Comparison of ENCODE assay signal across 11 cellular contexts in the genomic region with DNA sequence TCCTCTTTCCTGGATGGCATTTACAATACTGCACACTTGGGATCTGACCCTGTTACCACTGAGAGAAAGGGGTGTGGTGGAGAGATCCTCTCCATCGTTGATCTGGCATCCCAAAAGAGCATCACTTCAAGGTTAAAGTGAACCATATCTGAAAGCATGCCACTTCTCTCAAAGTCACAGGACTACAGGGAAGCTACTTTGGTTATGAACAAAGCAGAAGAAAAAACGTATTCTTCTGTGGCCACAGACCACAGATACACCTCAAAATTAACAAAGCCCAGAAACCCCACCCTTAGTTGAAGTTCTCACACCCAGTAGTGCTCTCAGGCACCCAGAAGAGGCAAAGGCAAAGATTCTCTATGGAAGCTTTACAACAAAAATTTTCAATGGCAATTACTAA.
DNase-seq lines count a peak whose midpoint lies in the region; ATAC-seq and TF ChIP-seq lines count a peak whose summit lies in the region.
"Had no signal": no experiment of that assay in that cellular context is flagged by ENCODE, and none has a peak within 500 bp of the region (broad histone marks: within the 10 kb centered on the region; RNA-seq: fewer than 3 reads in every experiment).

No MANE protein-coding gene starts in this region.

- intact Hi-C loops in vagina (cut with DNase I) (no loop called here), psoas muscle (cut with DNase I) (no loop called here)

- ATAC-seq in GM18517 (IDR thresholded peaks at IDR 0.05; ENCODE audit: unreplicated experiment) (peak; percentile 67), GM21526 (IDR thresholded peaks at IDR 0.05; ENCODE audit: low FRiP score, unreplicated experiment) (peak; percentile 80), HG03354 (IDR thresholded peaks at IDR 0.05; ENCODE audit: poor library complexity, severe bottlenecking, unreplicated experiment) (peak; percentile 50), memory B cell (ENCODE audit: low read depth) (peak; percentile 69), HG03439 (IDR thresholded peaks at IDR 0.05; ENCODE audit: unreplicated experiment) (no peak), psoas muscle (no peak)

- H3K4me1 ChIP-seq in vagina (no peaks in the 10 kb centered on the region), psoas muscle (no peaks in the 10 kb centered on the region)

- no peaks in the 10 kb centered on the region for H3K9me3 ChIP-seq in vagina
- H3K9me3 ChIP-seq in psoas muscle = peaks cover 3% of the 10 kb centered on the region
- H3K9me3 ChIP-seq: lower lobe of right lung had no signal

- no peak for TF ChIP-seq CTCF in vagina (IDR thresholded peaks at IDR 0.05)
- TF ChIP-seq CTCF in psoas muscle (IDR thresholded peaks at IDR 0.05) = no peak

- peak overlapping the region; percentile 74 for H3K27ac Mint-ChIP-seq in memory B cell

- H3K36me3 ChIP-seq in vagina (no peaks in the 10 kb centered on the region), psoas muscle (ENCODE audit: insufficient read depth in 1 of 2, low read depth in 1 of 2) (no peaks in the 10 kb centered on the region)
- H3K36me3 ChIP-seq: lower lobe of right lung had no signal

- H3K27me3 Mint-ChIP-seq in memory B cell = no peaks in the 10 kb centered on the region

- H3K36me3 Mint-ChIP-seq in memory B cell = peaks cover 7% of the 10 kb centered on the region

- H3K27me3 ChIP-seq in vagina (no peaks in the 10 kb centered on the region), psoas muscle (ENCODE audit: insufficient read depth in 3 of 3, low read length in 2 of 3) (no peaks in the 10 kb centered on the region)

- no peaks in the 10 kb centered on the region for H3K9me3 Mint-ChIP-seq in memory B cell

- WGBS in psoas muscle, 3 donors = 74 to 79% (median 75%) methylated on average over 2 of the region's 2 CpGs

- no peak overlapping the region for H3K27ac ChIP-seq in vagina
- no peak overlapping the region for H3K27ac ChIP-seq in psoas muscle

- H3K4me3 ChIP-seq in vagina = no peak overlapping the region
- no peak overlapping the region for H3K4me3 ChIP-seq in psoas muscle
- H3K4me3 ChIP-seq: lower lobe of right lung had no signal

- H3K4me1 Mint-ChIP-seq in memory B cell = peaks cover 21% of the 10 kb centered on the region

- no peak for TF ChIP-seq POLR2A in vagina (IDR thresholded peaks at IDR 0.05)

- H3K4me3 Mint-ChIP-seq in memory B cell = no peak overlapping the region

- DNase-seq in memory B cell (ENCODE audit: low spot score in 2 of 2) (peak in 1 of 2 donors; percentile 17), vagina (ENCODE audit: extremely low spot score in 2 of 2) (no peak), psoas muscle (no peak)
- no peak for DNase-seq in stimulated activated CD4-positive, alpha-beta T cell treated with anti-CD3 and anti-CD28 coated beads, Interleukin-4, amount 100 ng/mL, for 1 hour
- DNase-seq: activated naive CD4-positive, alpha-beta T cell; lower lobe of right lung; Right ventricle myocardium superior had no signal

Comparison
In these comparisons a context has a peak if more than half of its experiments do, and no peak if none do; other contexts are left out.
1. ATAC-seq: peak in GM18517 (single experiment), GM21526 (single experiment), HG03354 (single experiment) and memory B cell (single experiment); none in HG03439 (single experiment) and psoas muscle (0 of 4).